In genomic region chr17:48592592-48592991, GRCh38 we compare ENCODE assay signal across 10 cellular contexts. TPM values are rescaled to one million over a fixed set of nuclear protein-coding genes. Genes with fewer than 3 reads are reported as not detected.
DNase-seq lines count a peak whose midpoint lies in the region; ATAC-seq, FAIRE-seq and TF ChIP-seq lines count a peak whose summit lies in the region.
"Had no signal": no experiment of that assay in that cellular context is flagged by ENCODE, and none has a peak within 500 bp of the region (broad histone marks: within the 10 kb centered on the region; RNA-seq: fewer than 3 reads in every experiment).

No MANE protein-coding gene starts in this region.

- peaks cover 92% of the 10 kb centered on the region for H3K27me3 Mint-ChIP-seq in astrocyte (ENCODE audit: low read depth, unreplicated experiment)

- H3K4me2 ChIP-seq in astrocyte (ENCODE audit: low read length), result peak overlapping the region; percentile 92

- no peaks in the 10 kb centered on the region for H3K4me1 Mint-ChIP-seq in astrocyte (ENCODE audit: low read depth, unreplicated experiment)

- peak overlapping the region; percentile 84 for H3K9ac ChIP-seq in astrocyte (ENCODE audit: low read length)
- peak overlapping the region; percentile 50 for H3K9ac ChIP-seq in mucosa of stomach (ENCODE audit: low read length)

- in situ Hi-C loops in GM13976 (cut with MboI; ENCODE audit: low sequenced_read_pairs, unreplicated experiment), result no loop called here

- no peak for DNase-seq in AG04449 (ENCODE audit: low read depth, low spot score)
- peak; percentile 58 for DNase-seq in GM13976 (ENCODE audit: low spot score)
- DNase-seq in astrocyte (ENCODE audit: low read depth), result no peak
- no peak for DNase-seq in Kasumi-1 (lab: John Stamatoyannopoulos, UW)
- no peak for DNase-seq in H4 (ENCODE audit: low spot score)
- DNase-seq: DND-41 had no signal

- H3K4me3 Mint-ChIP-seq in astrocyte (ENCODE audit: unreplicated experiment), result no peak overlapping the region

- H3K4me1 ChIP-seq in astrocyte (ENCODE audit: insufficient read depth, low read length), result peaks cover 18% of the 10 kb centered on the region
- H3K4me1 ChIP-seq in mucosa of stomach (ENCODE audit: control insufficient read depth, insufficient read depth, low read length), result peaks cover 12% of the 10 kb centered on the region

- CTCF ChIA-PET in AG04449 (lab: Yijun Ruan, JAX), result interaction anchor here (0.6 to 8.4 kb wide), 31 partner anchors 14 to 441 kb away, joined by 3 to 80 read pairs (median 6); partner anchors contain the start of gene HOXB8

- POLR2A ChIA-PET in AG04449 (lab: Yijun Ruan, JAX), result interaction anchor here (1.0 to 3.3 kb wide), 13 partner anchors 17 to 256 kb away, joined by 3 to 14 read pairs (median 5); partner anchors contain the start of gene HOXB8

- no peak for FAIRE-seq in astrocyte (lab: Jason Lieb, UNC)

- H3K27ac ChIP-seq in astrocyte (ENCODE audit: low read depth, low read length), result peak overlapping the region; percentile 72

- H3K36me3 ChIP-seq in astrocyte (ENCODE audit: insufficient read depth, low read length) (no peaks in the 10 kb centered on the region), mucosa of stomach (ENCODE audit: control insufficient read depth, insufficient read depth, low read length) (no peaks in the 10 kb centered on the region)

- peaks cover 79% of the 10 kb centered on the region for H3K27me3 ChIP-seq in astrocyte (ENCODE audit: insufficient read depth, low read length)
- H3K27me3 ChIP-seq in mucosa of stomach (ENCODE audit: control insufficient read depth, insufficient read depth, low read length), result peaks cover 95% of the 10 kb centered on the region

- H3K79me2 ChIP-seq in astrocyte (ENCODE audit: insufficient read depth, low read length), result peaks cover 20% of the 10 kb centered on the region

- H3K36me3 Mint-ChIP-seq in astrocyte (ENCODE audit: low read depth, unreplicated experiment), result no peaks in the 10 kb centered on the region

- ATAC-seq in HG02885 (IDR thresholded peaks at IDR 0.05; ENCODE audit: poor library complexity, unreplicated experiment) (no peak), HG02884 (IDR thresholded peaks at IDR 0.05; ENCODE audit: unreplicated experiment) (no peak)

- H3K4me3 ChIP-seq in AG04449 (ENCODE audit: low read depth, low read length), result peak overlapping the region; percentile 76
- peak overlapping the region; percentile 65 for H3K4me3 ChIP-seq in astrocyte (ENCODE audit: insufficient read depth, low read depth, low read length)
- no peak overlapping the region for H3K4me3 ChIP-seq in mucosa of stomach (ENCODE audit: low read length)

- no peaks in the 10 kb centered on the region for H4K20me1 ChIP-seq in astrocyte (ENCODE audit: insufficient read depth, low read length)

- no peak for TF ChIP-seq CTCF in AG04449 (IDR thresholded peaks at IDR 0.05; ENCODE audit: insufficient read depth, low read length, missing control alignments)
- TF ChIP-seq CTCF in GM13976 (IDR thresholded peaks at IDR 0.05; ENCODE audit: borderline replicate concordance, control extremely low read depth, extremely low read depth, insufficient read depth, missing control alignments), result no peak
- no peak for TF ChIP-seq CTCF in astrocyte (IDR thresholded peaks at IDR 0.05; ENCODE audit: insufficient read depth, low read depth, low read length)

- no peak overlapping the region for H3K27ac Mint-ChIP-seq in astrocyte (ENCODE audit: unreplicated experiment)

- H3K9me3 Mint-ChIP-seq in astrocyte (ENCODE audit: unreplicated experiment), result peaks cover 25% of the 10 kb centered on the region

- H3K9me3 ChIP-seq in astrocyte (ENCODE audit: insufficient read depth, low read depth, low read length) (no peaks in the 10 kb centered on the region), mucosa of stomach (ENCODE audit: control insufficient read depth, low read length) (no peaks in the 10 kb centered on the region)

- peak overlapping the region; percentile 82 for H2AFZ ChIP-seq in astrocyte (ENCODE audit: low read depth, low read length)

RNA-seq across cellular contexts. Expression of gene HOXB5, which starts 1.0 kb away (rescaled TPM):
- not detected in 2 replicates for total RNA-seq in astrocyte
- total RNA-seq in H4 (2014; rRNA removed; shearing (Covaris generic)), result 0.43 TPM in 1 of 2 replicates, not detected in the other
- total RNA-seq: mononuclear cell had no signal

RNA-seq across cellular contexts. Expression of gene HOXB3, which starts 2.6 kb away (rescaled TPM):
- total RNA-seq in astrocyte, result not detected in 2 replicates
- total RNA-seq in H4 (2014; rRNA removed; shearing (Covaris generic)), result 2.0 and 5.6 TPM in 2 replicates

RNA-seq across cellular contexts. Expression of gene HOXB6, which starts 12.2 kb away (rescaled TPM):
- total RNA-seq in astrocyte, result not detected in 2 replicates
- total RNA-seq in H4 (2014; rRNA removed; shearing (Covaris generic)), result 1.4 and 3.1 TPM in 2 replicates
- total RNA-seq: mononuclear cell had no signal

RNA-seq across cellular contexts. Expression of gene HOXB4, which starts 14.4 kb away (rescaled TPM):
- total RNA-seq in astrocyte, result not detected in 2 replicates
- total RNA-seq in H4 (2014; rRNA removed; shearing (Covaris generic)), result 0.45 TPM in 2 replicates

RNA-seq across cellular contexts. Expression of gene HOXB7, which starts 18.2 kb away (rescaled TPM):
- not detected in 2 replicates for total RNA-seq in astrocyte
- 21.2 and 22.4 TPM in 2 replicates for total RNA-seq in H4 (2014; rRNA removed; shearing (Covaris generic))
